9 cellular contexts compared by ENCODE assay signal in genomic region chr14:69880051-69880487, GRCh38. TPM values are rescaled to one million over a fixed set of nuclear protein-coding genes. Genes with fewer than 3 reads are reported as not detected.
DNase-seq lines count a peak whose midpoint lies in the region; ATAC-seq and TF ChIP-seq lines count a peak whose summit lies in the region.
"Had no signal": no experiment of that assay in that cellular context is flagged by ENCODE, and none has a peak within 500 bp of the region (broad histone marks: within the 10 kb centered on the region; RNA-seq: fewer than 3 reads in every experiment).

No MANE protein-coding gene starts in this region.

- H3K9ac ChIP-seq in ES-I3 (ENCODE audit: low read depth, low read length) (peak overlapping the region; percentile 62; the same call in 1 of the 2 replicates), endodermal cell (ENCODE audit: extremely low read depth, low read length, poor library complexity, severe bottlenecking) (no peak overlapping the region)

- TF ChIP-seq CTCF in endodermal cell (conservative IDR thresholded peaks at IDR 0.05), result no peak
- no peak for TF ChIP-seq CTCF in osteocyte (IDR thresholded peaks at IDR 0.05)

- no peaks in the 10 kb centered on the region for H3K4me1 ChIP-seq in ES-I3 (ENCODE audit: insufficient read depth, low read length)
- H3K4me1 ChIP-seq in endodermal cell (ENCODE audit: control insufficient read depth, insufficient read depth, low read length), result no peaks in the 10 kb centered on the region

- no peak for ATAC-seq in HG02884 (IDR thresholded peaks at IDR 0.05; ENCODE audit: unreplicated experiment)
- no peak for ATAC-seq in HG02938 (IDR thresholded peaks at IDR 0.05; ENCODE audit: unreplicated experiment)
- ATAC-seq in GM18505 (IDR thresholded peaks at IDR 0.05; ENCODE audit: unreplicated experiment), result no peak

- H3K27ac Mint-ChIP-seq in endodermal cell, result no peak overlapping the region
- no peak overlapping the region for H3K27ac Mint-ChIP-seq in osteocyte (ENCODE audit: unreplicated experiment)
- H3K27ac Mint-ChIP-seq: dendritic cell treated with granulocyte-macrophage colony-stimulating factor and Interleukin-4, amounts not matched to agents 40 ng/mL and 50 ng/mL, for 4 days had no signal

- TF ChIP-seq POLR2A in GM18505 (IDR thresholded peaks at IDR 0.05; ENCODE audit: borderline replicate concordance, extremely low read depth, insufficient read depth, insufficient read length), result no peak

- H3K27ac ChIP-seq in endodermal cell (ENCODE audit: low read depth, low read length), result no peak overlapping the region

- DNase-seq in NCI-H2107 treated with DMSO at 0.1 percent for 48 hours (lab: John Stamatoyannopoulos, UW; ENCODE audit: unreplicated experiment), result peak; percentile 59
- DNase-seq in endodermal cell, result peak; percentile 71
- DNase-seq in osteocyte (ENCODE audit: extremely low spot score, unreplicated experiment), result peak; percentile 46
- no peak for DNase-seq in MV-4-11 (lab: John Stamatoyannopoulos, UW)

- H3K36me3 ChIP-seq in ES-I3 (ENCODE audit: insufficient read depth, low read length) (no peaks in the 10 kb centered on the region), endodermal cell (ENCODE audit: control insufficient read depth, insufficient read depth, low read length) (no peaks in the 10 kb centered on the region)

- H3K27me3 ChIP-seq in endodermal cell (ENCODE audit: control insufficient read depth, insufficient read depth, low read length, poor library complexity, severe bottlenecking), result peaks cover 58% of the 10 kb centered on the region

- H3K36me3 Mint-ChIP-seq in endodermal cell (ENCODE audit: low read depth) (no peaks in the 10 kb centered on the region), osteocyte (ENCODE audit: unreplicated experiment) (no peaks in the 10 kb centered on the region)

- peak overlapping the region; percentile 78 for H3K4me3 ChIP-seq in endodermal cell (ENCODE audit: low read length)

- H3K4me3 Mint-ChIP-seq in endodermal cell (peak overlapping the region; percentile 58), osteocyte (ENCODE audit: unreplicated experiment) (peak overlapping the region; percentile 45)
- H3K4me3 Mint-ChIP-seq: dendritic cell treated with granulocyte-macrophage colony-stimulating factor and Interleukin-4, amounts not matched to agents 40 ng/mL and 50 ng/mL, for 4 days had no signal

- peaks cover 3% of the 10 kb centered on the region for H3K4me1 Mint-ChIP-seq in endodermal cell
- peaks cover 2% of the 10 kb centered on the region for H3K4me1 Mint-ChIP-seq in osteocyte (ENCODE audit: unreplicated experiment)

- H3K9me3 Mint-ChIP-seq in endodermal cell (no peaks in the 10 kb centered on the region), osteocyte (ENCODE audit: unreplicated experiment) (no peaks in the 10 kb centered on the region)
- H3K9me3 Mint-ChIP-seq: dendritic cell treated with granulocyte-macrophage colony-stimulating factor and Interleukin-4, amounts not matched to agents 40 ng/mL and 50 ng/mL, for 4 days had no signal

- H3K9me3 ChIP-seq in ES-I3 (ENCODE audit: control insufficient read depth, insufficient read depth, low read length) (no peaks in the 10 kb centered on the region), endodermal cell (ENCODE audit: control insufficient read depth, low read length) (peaks cover 5% of the 10 kb centered on the region)

- 15% methylated on average over 4 to 21 of the region's 21 CpGs for WGBS in endodermal cell (ENCODE audit: insufficient coverage in 1 of 2, insufficient read length in 1 of 2), 2 experiments

- H3K27me3 Mint-ChIP-seq in endodermal cell (ENCODE audit: insufficient read depth), result peaks cover 71% of the 10 kb centered on the region
- H3K27me3 Mint-ChIP-seq in osteocyte (ENCODE audit: unreplicated experiment), result peaks cover 53% of the 10 kb centered on the region

RNA-seq across cellular contexts. Expression of gene SMOC1, which starts 0.9 kb away (rescaled TPM):
- not detected for total RNA-seq in endodermal cell
- 59.1 TPM for polyA plus RNA-seq in endodermal cell (2013, experiment 1 of 2)
- 42.2 TPM for polyA plus RNA-seq in endodermal cell (2013, experiment 2 of 2)
- total RNA-seq in osteocyte, result 1.4 and 2.0 TPM in 2 replicates
